Comparison of ENCODE assay signal across 12 cellular contexts in genomic region chr11:128462802-128463385, GRCh38.
DNase-seq lines count a peak whose midpoint lies in the region; ATAC-seq, FAIRE-seq and TF ChIP-seq lines count a peak whose summit lies in the region.
"Had no signal": no experiment of that assay in that cellular context is flagged by ENCODE, and none has a peak within 500 bp of the region (broad histone marks: within the 10 kb centered on the region; RNA-seq: fewer than 3 reads in every experiment).

No MANE protein-coding gene starts in this region.

- no peak overlapping the region for H3K4me3 ChIP-seq in effector memory CD4-positive, alpha-beta T cell (ENCODE audit: insufficient read depth, low read depth, low read length, poor library complexity, severe bottlenecking)

- H3K27me3 Mint-ChIP-seq in stimulated activated naive CD8-positive, alpha-beta T cell treated with anti-CD3 and anti-CD28 coated beads, Interleukin-15, Interleukin-2, amounts not matched to agents 100 ng/mL and 50 ng/mL, for 24 hours, result no peaks in the 10 kb centered on the region
- H3K27me3 Mint-ChIP-seq in Calu3 (ENCODE audit: unreplicated experiment), result no peaks in the 10 kb centered on the region

- no peak for ATAC-seq in stimulated activated naive CD8-positive, alpha-beta T cell treated with anti-CD3 and anti-CD28 coated beads, Interleukin-15, Interleukin-2, amounts not matched to agents 100 U/mL and 50 U/mL, for 24 hours
- ATAC-seq in omental fat pad (ENCODE audit: low FRiP score), result peak; percentile 20

- intact Hi-C loops in Calu3 (cut with micrococcal nuclease; ENCODE audit: unreplicated experiment), result no loop called here

- CTCF ChIA-PET in Calu3 (lab: Charles Lee), result no interaction called here

- peaks cover 82% of the 10 kb centered on the region for H3K36me3 ChIP-seq in effector memory CD4-positive, alpha-beta T cell (ENCODE audit: control insufficient read depth, insufficient read depth, low read length)

- BruUV-seq in Calu3 (replicated peaks; lab: Mats Ljungman, UMichigan), result no TSS peak

- no peaks in the 10 kb centered on the region for H3K9me3 ChIP-seq in effector memory CD4-positive, alpha-beta T cell (ENCODE audit: control insufficient read depth, low read length)

- no peak for TF ChIP-seq CTCF in omental fat pad (IDR thresholded peaks at IDR 0.05)
- TF ChIP-seq CTCF in D721Med (IDR thresholded peaks at IDR 0.05; ENCODE audit: insufficient read depth, missing control alignments), result no peak
- TF ChIP-seq CTCF in Calu3 (IDR thresholded peaks at IDR 0.05; ENCODE audit: unreplicated experiment), result no peak

- H3K4me3 Mint-ChIP-seq in stimulated activated naive CD8-positive, alpha-beta T cell treated with anti-CD3 and anti-CD28 coated beads, Interleukin-15, Interleukin-2, amounts not matched to agents 100 ng/mL and 50 ng/mL, for 24 hours, result peak overlapping the region; percentile 74
- H3K4me3 Mint-ChIP-seq in Calu3 (ENCODE audit: low read depth, unreplicated experiment), result no peak overlapping the region

- peaks cover 56% of the 10 kb centered on the region for H3K4me1 ChIP-seq in effector memory CD4-positive, alpha-beta T cell (ENCODE audit: control insufficient read depth, insufficient read depth, low read length, poor library complexity, severe bottlenecking)

- FAIRE-seq in D721Med (lab: Jason Lieb, UNC), result no peak

- DNase-seq in stimulated activated naive CD8-positive, alpha-beta T cell treated with anti-CD3 and anti-CD28 coated beads, Interleukin-15, Interleukin-2, amounts not matched to agents 100 U/mL and 50 U/mL, for 24 hours, result no peak
- DNase-seq in effector memory CD4-positive, alpha-beta T cell, result no peak
- DNase-seq in omental fat pad (ENCODE audit: low spot score), result no peak
- DNase-seq in HUDEP-2 (lab: John Stamatoyannopoulos, UW; ENCODE audit: unreplicated experiment in 76 of 76), result no peak
- DNase-seq in D721Med (ENCODE audit: insufficient read length, low spot score), result no peak
- DNase-seq in Calu3, result no peak
- DNase-seq in hypothalamus (lab: John Stamatoyannopoulos, UW), result no peak
- DNase-seq: activated CD8-positive, alpha-beta memory T cell treated with anti-CD3 and anti-CD28 coated beads for 24 hours; cortex of kidney; NCI-H2081; nucleus accumbens had no signal

- peaks cover 86% of the 10 kb centered on the region for H3K4me1 Mint-ChIP-seq in stimulated activated naive CD8-positive, alpha-beta T cell treated with anti-CD3 and anti-CD28 coated beads, Interleukin-15, Interleukin-2, amounts not matched to agents 100 ng/mL and 50 ng/mL, for 24 hours (ENCODE audit: low read depth)
- H3K4me1 Mint-ChIP-seq in Calu3 (ENCODE audit: low read depth, unreplicated experiment), result peaks cover 29% of the 10 kb centered on the region

- peak overlapping the region; percentile 97 for H3K27ac Mint-ChIP-seq in stimulated activated naive CD8-positive, alpha-beta T cell treated with anti-CD3 and anti-CD28 coated beads, Interleukin-15, Interleukin-2, amounts not matched to agents 100 ng/mL and 50 ng/mL, for 24 hours
- H3K27ac Mint-ChIP-seq in Calu3 (ENCODE audit: unreplicated experiment), result no peak overlapping the region

- no peaks in the 10 kb centered on the region for H3K9me3 Mint-ChIP-seq in stimulated activated naive CD8-positive, alpha-beta T cell treated with anti-CD3 and anti-CD28 coated beads, Interleukin-15, Interleukin-2, amounts not matched to agents 100 ng/mL and 50 ng/mL, for 24 hours
- H3K9me3 Mint-ChIP-seq in Calu3 (ENCODE audit: low read depth, unreplicated experiment), result no peaks in the 10 kb centered on the region

- no peaks in the 10 kb centered on the region for H3K27me3 ChIP-seq in effector memory CD4-positive, alpha-beta T cell (replicated peaks; ENCODE audit: control insufficient read depth, insufficient read depth, low read length, poor library complexity, severe bottlenecking)

- peak overlapping the region; percentile 93 for H3K27ac ChIP-seq in effector memory CD4-positive, alpha-beta T cell (ENCODE audit: insufficient read depth, low read length, poor library complexity, severe bottlenecking)

- H3K36me3 Mint-ChIP-seq in stimulated activated naive CD8-positive, alpha-beta T cell treated with anti-CD3 and anti-CD28 coated beads, Interleukin-15, Interleukin-2, amounts not matched to agents 100 ng/mL and 50 ng/mL, for 24 hours (ENCODE audit: low read depth), result peaks cover 96% of the 10 kb centered on the region
- peaks cover 23% of the 10 kb centered on the region for H3K36me3 Mint-ChIP-seq in Calu3 (ENCODE audit: insufficient read depth, unreplicated experiment)
